Comparison of ENCODE assay signal across 15 cellular contexts in the genomic region with DNA sequence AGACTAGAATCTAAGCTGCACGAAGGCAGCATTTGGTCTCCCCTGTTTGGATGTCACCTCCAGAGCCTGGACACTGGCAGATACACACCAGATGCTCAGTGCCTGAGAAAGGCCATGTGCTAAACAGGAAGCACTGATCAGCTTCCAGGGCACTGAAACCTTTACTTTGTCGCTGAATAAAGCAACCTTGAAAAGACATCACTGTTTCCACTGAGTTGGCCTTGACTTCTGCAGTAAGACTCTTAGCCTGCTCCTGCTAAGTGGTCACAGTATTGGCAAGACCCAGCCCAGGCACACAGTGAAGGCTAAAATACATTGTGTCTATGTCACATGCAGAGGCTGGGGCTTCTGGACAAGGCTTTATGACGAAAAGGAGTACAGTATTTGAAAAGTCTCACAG.
DNase-seq lines count a peak whose midpoint lies in the region; ATAC-seq, FAIRE-seq and TF ChIP-seq lines count a peak whose summit lies in the region.
"Had no signal": no experiment of that assay in that cellular context is flagged by ENCODE, and none has a peak within 500 bp of the region (broad histone marks: within the 10 kb centered on the region; RNA-seq: fewer than 3 reads in every experiment).

No MANE protein-coding gene starts in this region.

- TF ChIP-seq POLR2A in Peyer's patch (IDR thresholded peaks at IDR 0.05) (no peak), H1 (IDR thresholded peaks at IDR 0.05; ENCODE audit: control extremely low read depth in 1 of 2, low read depth in 2 of 2, low read length in 2 of 2) (no peak)

- CTCF ChIA-PET in activated CD4-positive, alpha-beta T cell treated with anti-CD3 and anti-CD28 coated beads, Interleukin-2, amount 10 ng/mL, durations not matched to agents 7 days and 5 days (lab: Charles Lee), result interaction anchor here (1.5 kb wide), 1 partner anchor 334 kb away, joined by 4 read pairs; no protein-coding TSS in a partner anchor
- CTCF ChIA-PET in H1 (lab: Charles Lee; ENCODE audit: partially characterized antibody), result interaction anchor here (0.7 to 6.2 kb wide), 4 partner anchors 10 to 468 kb away, joined by 3 to 51 read pairs (median 4); no protein-coding TSS in a partner anchor

- H3K4me3 Mint-ChIP-seq in activated CD4-positive, alpha-beta T cell treated with anti-CD3 and anti-CD28 coated beads, Interleukin-2, amount 10 ng/mL, durations not matched to agents 7 days and 5 days, result peak overlapping the region; percentile 63
- peak overlapping the region; percentile 76 for H3K4me3 Mint-ChIP-seq in stimulated activated naive CD8-positive, alpha-beta T cell treated with anti-CD3 and anti-CD28 coated beads, Interleukin-15, Interleukin-2, amounts not matched to agents 100 ng/mL and 50 ng/mL, for 24 hours
- H3K4me3 Mint-ChIP-seq in chondrocyte (ENCODE audit: unreplicated experiment), result no peak overlapping the region
- no peak overlapping the region for H3K4me3 Mint-ChIP-seq in H9
- H3K4me3 Mint-ChIP-seq: nephron had no signal

- peaks cover 34% of the 10 kb centered on the region for H3K36me3 Mint-ChIP-seq in activated CD4-positive, alpha-beta T cell treated with anti-CD3 and anti-CD28 coated beads, Interleukin-2, amount 10 ng/mL, durations not matched to agents 7 days and 5 days (ENCODE audit: low read depth)
- H3K36me3 Mint-ChIP-seq in stimulated activated naive CD8-positive, alpha-beta T cell treated with anti-CD3 and anti-CD28 coated beads, Interleukin-15, Interleukin-2, amounts not matched to agents 100 ng/mL and 50 ng/mL, for 24 hours (ENCODE audit: low read depth), result no peaks in the 10 kb centered on the region
- H3K36me3 Mint-ChIP-seq in chondrocyte (ENCODE audit: low read depth) (no peaks in the 10 kb centered on the region), H9 (ENCODE audit: insufficient read depth in 1 of 3, low read depth in 3 of 3) (0 out of 7 replicates have a peak, but pooled peaks cover 0 to 5% (median 0%) of the 10 kb centered on the region in 3 experiments)

- no peak overlapping the region for H2BK5ac ChIP-seq in H1 (ENCODE audit: low read depth, low read length)
- no peak overlapping the region for H2BK5ac ChIP-seq in H9 (ENCODE audit: insufficient read length, low read length)

- H2BK12ac ChIP-seq in H1 (ENCODE audit: low read depth, low read length) (no peak overlapping the region; the same call in 1 of the 2 replicates), H9 (ENCODE audit: insufficient read length, low read depth, low read length) (no peak overlapping the region)

- H3K23me2 ChIP-seq in H1 (ENCODE audit: low read depth, low read length) (no peaks in the 10 kb centered on the region; the same call in 1 of the 2 replicates), H9 (ENCODE audit: insufficient read length, low read depth, low read length, poor library complexity, severe bottlenecking) (no peaks in the 10 kb centered on the region)

- FAIRE-seq in H1 (lab: Jason Lieb, UNC), result no peak
- FAIRE-seq: A204.1, TTC549 had no signal

- H3T11ph ChIP-seq in H9 (ENCODE audit: low read length), result no peak overlapping the region

- no peak overlapping the region for H3K9ac ChIP-seq in H1 (replicated peaks in 1 of 4; ENCODE audit: extremely low read depth in 1 of 4, low read depth in 3 of 4, low read length in 3 of 4)
- H3K9ac ChIP-seq in H9 (ENCODE audit: extremely low read depth, insufficient read length, low read length), result no peak overlapping the region

- H4K91ac ChIP-seq in H1 (replicated peaks; ENCODE audit: insufficient read length, low read length) (no peak overlapping the region), H9 (ENCODE audit: insufficient read length, low read depth, low read length) (no peak overlapping the region)

- WGBS in H1 (ENCODE audit: extremely low coverage in 1 of 2, insufficient coverage in 1 of 2, insufficient read length in 1 of 2, insufficient replicate concordance in 2 of 2, low coverage in 1 of 2, low lambda C conversion rate in 2 of 2, missing lambda C conversion rate in 1 of 2), 2 experiments, result 81% methylated on average over 3 of the region's 3 CpGs; no CpG with 5 or more reads in 1 of the 2 experiments
- WGBS in H9 (ENCODE audit: extremely low coverage, insufficient read length, low lambda C conversion rate), result no CpG with 5 or more reads among the region's 3 CpGs

- H2BK120ac ChIP-seq in H1 (replicated peaks; ENCODE audit: low read depth, low read length) (no peak overlapping the region), H9 (ENCODE audit: low read depth, low read length, poor library complexity, severe bottlenecking) (no peak overlapping the region)

- no peak for TF ChIP-seq EP300 in H1 (IDR thresholded peaks at IDR 0.05; ENCODE audit: borderline replicate concordance in 1 of 2, low read depth in 2 of 2, low read length in 2 of 2)

- peaks cover 4% of the 10 kb centered on the region for H3K9me3 Mint-ChIP-seq in activated CD4-positive, alpha-beta T cell treated with anti-CD3 and anti-CD28 coated beads, Interleukin-2, amount 10 ng/mL, durations not matched to agents 7 days and 5 days
- no peaks in the 10 kb centered on the region for H3K9me3 Mint-ChIP-seq in stimulated activated naive CD8-positive, alpha-beta T cell treated with anti-CD3 and anti-CD28 coated beads, Interleukin-15, Interleukin-2, amounts not matched to agents 100 ng/mL and 50 ng/mL, for 24 hours
- H3K9me3 Mint-ChIP-seq in chondrocyte (ENCODE audit: low read depth), result no peaks in the 10 kb centered on the region
- H3K9me3 Mint-ChIP-seq in H9, result no peaks in the 10 kb centered on the region
- H3K9me3 Mint-ChIP-seq: nephron had no signal

- H2BK15ac ChIP-seq in H1 (ENCODE audit: low read length) (peak overlapping the region; percentile 48; the same call in 1 of the 2 replicates), H9 (ENCODE audit: low read depth, low read length) (no peak overlapping the region)

- H3K36me3 ChIP-seq in Peyer's patch (no peaks in the 10 kb centered on the region), H1 (ENCODE audit: control insufficient read depth in 2 of 4, insufficient read depth in 4 of 4, low read length in 3 of 4) (no peaks in the 10 kb centered on the region)
- H3K36me3 ChIP-seq: thoracic aorta had no signal

- H3K79me2 ChIP-seq in H1 (ENCODE audit: control insufficient read depth in 1 of 2, insufficient read depth in 2 of 2, low read length in 2 of 2), result peaks cover 0 to 43% of the 10 kb centered on the region in 2 experiments; a peak in 3 of 4 replicates
- no peaks in the 10 kb centered on the region for H3K79me2 ChIP-seq in H9 (ENCODE audit: insufficient read depth, low read length)

- no peak for TF ChIP-seq CTCF in Peyer's patch (IDR thresholded peaks at IDR 0.05)
- no peak for TF ChIP-seq CTCF in H1 (IDR thresholded peaks at IDR 0.05; ENCODE audit: control extremely low read depth in 1 of 3, insufficient read depth in 1 of 3, low read depth in 1 of 3, low read length in 3 of 3)
- TF ChIP-seq CTCF in chondrocyte (IDR thresholded peaks at IDR 0.05), result no peak
- no peak for TF ChIP-seq CTCF in H9 (conservative IDR thresholded peaks at IDR 0.05)

- H4K20me1 ChIP-seq in H1 (replicated peaks in 1 of 2; ENCODE audit: control insufficient read depth in 1 of 2, insufficient read depth in 2 of 2, low read length in 2 of 2), result no peaks in the 10 kb centered on the region
- no peaks in the 10 kb centered on the region for H4K20me1 ChIP-seq in H9 (ENCODE audit: control insufficient read depth, insufficient read depth, insufficient read length)

- POLR2A ChIA-PET in activated CD4-positive, alpha-beta T cell treated with anti-CD3 and anti-CD28 coated beads, Interleukin-2, amount 10 ng/mL, durations not matched to agents 7 days and 5 days (lab: Charles Lee), result no interaction called here
- POLR2A ChIA-PET in H1 (lab: Charles Lee; ENCODE audit: partially characterized antibody), result no interaction called here

- TF ChIP-seq RAD21 in H1 (IDR thresholded peaks at IDR 0.05 in 1 of 2, conservative IDR thresholded peaks at IDR 0.05 in 1 of 2; ENCODE audit: low read depth in 2 of 2, low read length in 2 of 2), result no peak

- H3K4ac ChIP-seq in H1 (replicated peaks; ENCODE audit: insufficient read length, low read depth, low read length) (no peak overlapping the region), H9 (ENCODE audit: low read depth, low read length) (no peak overlapping the region)

- H3K18ac ChIP-seq in H1 (ENCODE audit: extremely low read depth, low read length) (no peak overlapping the region), H9 (ENCODE audit: insufficient read length, low read depth, low read length) (no peak overlapping the region)

- H4K5ac ChIP-seq in H1 (ENCODE audit: insufficient read length, low read depth, low read length), result no peak overlapping the region
- no peak overlapping the region for H4K5ac ChIP-seq in H9 (ENCODE audit: insufficient read length, low read depth, low read length)

- H3K4me2 ChIP-seq in H1 (ENCODE audit: insufficient read depth in 1 of 2, low read depth in 2 of 2, low read length in 2 of 2), result no peak overlapping the region
- H3K4me2 ChIP-seq in H9 (ENCODE audit: insufficient read depth, insufficient read length, low read length), result no peak overlapping the region

- H3K27me3 ChIP-seq in Peyer's patch, result no peaks in the 10 kb centered on the region
- H3K27me3 ChIP-seq in H1 (replicated peaks in 1 of 4; ENCODE audit: control insufficient read depth in 3 of 4, extremely low read depth in 1 of 4, insufficient read depth in 3 of 4, low read length in 3 of 4), result no peaks in the 10 kb centered on the region
- H3K27me3 ChIP-seq in H9 (ENCODE audit: insufficient read depth, low read length), result no peaks in the 10 kb centered on the region

- H3K27me3 Mint-ChIP-seq in activated CD4-positive, alpha-beta T cell treated with anti-CD3 and anti-CD28 coated beads, Interleukin-2, amount 10 ng/mL, durations not matched to agents 7 days and 5 days, result peaks cover 2% of the 10 kb centered on the region
- no peaks in the 10 kb centered on the region for H3K27me3 Mint-ChIP-seq in stimulated activated naive CD8-positive, alpha-beta T cell treated with anti-CD3 and anti-CD28 coated beads, Interleukin-15, Interleukin-2, amounts not matched to agents 100 ng/mL and 50 ng/mL, for 24 hours
- peaks cover 6% of the 10 kb centered on the region for H3K27me3 Mint-ChIP-seq in chondrocyte (ENCODE audit: low read depth)
- no peaks in the 10 kb centered on the region for H3K27me3 Mint-ChIP-seq in H9 (ENCODE audit: low read depth)

- H2AK5ac ChIP-seq in H1 (ENCODE audit: low read depth, low read length), result no peak overlapping the region
- H2AK5ac ChIP-seq in H9 (ENCODE audit: insufficient read length, low read length), result no peak overlapping the region

- H3K4me1 ChIP-seq in Peyer's patch, result peaks cover 0 to 6% (median 3%) of the 10 kb centered on the region in 4 donors
- peaks cover 0 to 10% (median 9%) of the 10 kb centered on the region in 4 experiments; a peak in 4 of 7 replicates for H3K4me1 ChIP-seq in H1 (replicated peaks in 1 of 4; ENCODE audit: control insufficient read depth in 3 of 4, insufficient read depth in 4 of 4, low read length in 3 of 4)
- H3K4me1 ChIP-seq in H9 (ENCODE audit: insufficient read depth, low read length), result peaks cover 10% of the 10 kb centered on the region

- peaks cover 88% of the 10 kb centered on the region for H3K4me1 Mint-ChIP-seq in activated CD4-positive, alpha-beta T cell treated with anti-CD3 and anti-CD28 coated beads, Interleukin-2, amount 10 ng/mL, durations not matched to agents 7 days and 5 days
- peaks cover 95% of the 10 kb centered on the region for H3K4me1 Mint-ChIP-seq in stimulated activated naive CD8-positive, alpha-beta T cell treated with anti-CD3 and anti-CD28 coated beads, Interleukin-15, Interleukin-2, amounts not matched to agents 100 ng/mL and 50 ng/mL, for 24 hours (ENCODE audit: low read depth)
- H3K4me1 Mint-ChIP-seq in chondrocyte (ENCODE audit: low read depth), result peaks cover 19% of the 10 kb centered on the region
- peaks cover 40 to 64% of the 10 kb centered on the region in 2 experiments for H3K4me1 Mint-ChIP-seq in H9

- H3K27ac ChIP-seq in Peyer's patch (peak overlapping the region; percentile 29 to 63 (median 50)), H1 (ENCODE audit: low read depth, low read length) (no peak overlapping the region), H9 (ENCODE audit: insufficient read length, low read depth, low read length) (no peak overlapping the region)
- H3K27ac ChIP-seq: thoracic aorta had no signal

- H3K14ac ChIP-seq in H1 (ENCODE audit: insufficient read length) (no peak overlapping the region), H9 (ENCODE audit: insufficient read depth, low read length) (no peak overlapping the region)

- peak overlapping the region; percentile 95 for H3K27ac Mint-ChIP-seq in activated CD4-positive, alpha-beta T cell treated with anti-CD3 and anti-CD28 coated beads, Interleukin-2, amount 10 ng/mL, durations not matched to agents 7 days and 5 days
- peak overlapping the region; percentile 96 for H3K27ac Mint-ChIP-seq in stimulated activated naive CD8-positive, alpha-beta T cell treated with anti-CD3 and anti-CD28 coated beads, Interleukin-15, Interleukin-2, amounts not matched to agents 100 ng/mL and 50 ng/mL, for 24 hours
- H3K27ac Mint-ChIP-seq in chondrocyte (ENCODE audit: unreplicated experiment) (no peak overlapping the region), H9 (0 out of 7 replicates have a peak overlapping the region, but pooled peaks of 1 of the 3 experiments have one; percentile 52)
- H3K27ac Mint-ChIP-seq: nephron had no signal

- no peak for ATAC-seq in HG02973 (IDR thresholded peaks at IDR 0.05; ENCODE audit: unreplicated experiment)

- H4K8ac ChIP-seq in H1 (ENCODE audit: extremely low read depth, insufficient read depth, low read length) (no peak overlapping the region), H9 (replicated peaks; ENCODE audit: insufficient read length, low read depth, low read length) (no peak overlapping the region)

- H3K9me3 ChIP-seq in Peyer's patch, result no peaks in the 10 kb centered on the region
- no peaks in the 10 kb centered on the region for H3K9me3 ChIP-seq in H1 (ENCODE audit: insufficient read depth in 2 of 2, low read depth in 1 of 2, low read length in 1 of 2)
- no peaks in the 10 kb centered on the region for H3K9me3 ChIP-seq in H9 (ENCODE audit: control insufficient read depth, low read depth, low read length)
- H3K9me3 ChIP-seq: thoracic aorta had no signal

- no peak overlapping the region for H3K4me3 ChIP-seq in Peyer's patch
- H3K4me3 ChIP-seq in H1 (ENCODE audit: extremely low read depth in 1 of 4, insufficient read depth in 2 of 4, low read depth in 3 of 4, low read length in 4 of 4), result no peak overlapping the region
- H3K4me3 ChIP-seq: thoracic aorta had no signal

- peaks cover 3% of the 10 kb centered on the region; the same call in 1 of the 2 replicates for H3K79me1 ChIP-seq in H1 (ENCODE audit: low read depth, low read length)
- H3K79me1 ChIP-seq in H9 (ENCODE audit: insufficient read depth, low read depth, low read length, poor library complexity, severe bottlenecking), result no peaks in the 10 kb centered on the region

- H3K56ac ChIP-seq in H1 (replicated peaks; ENCODE audit: insufficient read length, low read depth, low read length) (no peak overlapping the region), H9 (ENCODE audit: insufficient read length, low read depth, low read length) (no peak overlapping the region)

- H2BK20ac ChIP-seq in H1 (ENCODE audit: low read length) (no peak overlapping the region), H9 (ENCODE audit: low read depth, low read length, poor library complexity, severe bottlenecking) (no peak overlapping the region)

- no peak for DNase-seq in activated CD4-positive, alpha-beta T cell treated with anti-CD3 and anti-CD28 coated beads, Interleukin-2, amount 10 ng/mL, durations not matched to agents 7 days and 5 days
- no peak for DNase-seq in activated CD4-positive, alpha-beta T cell treated with anti-CD3 and anti-CD28 coated beads for 48 hours
- no peak for DNase-seq in Peyer's patch
- no peak for DNase-seq in H1 (ENCODE audit: low read depth in 1 of 2, low spot score in 2 of 2)
- DNase-seq in chondrocyte (ENCODE audit: low spot score), result no peak
- DNase-seq in H9, result no peak
- DNase-seq: GDM1, glutamatergic neuron, NCI-H524 treated with DMSO at 0.1 percent for 48 hours had no signal

- H3K23ac ChIP-seq in H1 (ENCODE audit: insufficient read length) (no peak overlapping the region), H9 (ENCODE audit: insufficient read length, low read depth, low read length) (no peak overlapping the region)

- H2AFZ ChIP-seq in H1 (ENCODE audit: low read length), result no peak overlapping the region
- H2AFZ ChIP-seq in H9 (ENCODE audit: low read length), result no peak overlapping the region

Comparison
In these comparisons a context has a peak if more than half of its experiments do, and no peak if none do; other contexts are left out.
1. H3K4me3 Mint-ChIP-seq: peak in activated CD4-positive, alpha-beta T cell treated with anti-CD3 and anti-CD28 coated beads, Interleukin-2, amount 10 ng/mL, durations not matched to agents 7 days and 5 days (single experiment) and stimulated activated naive CD8-positive, alpha-beta T cell treated with anti-CD3 and anti-CD28 coated beads, Interleukin-15, Interleukin-2, amounts not matched to agents 100 ng/mL and 50 ng/mL, for 24 hours (single experiment); none in chondrocyte (single experiment) and H9 (0 of 2).
2. H3K27ac ChIP-seq: peak in Peyer's patch (4 of 4); none in H1 (single experiment) and H9 (single experiment).